ENCODE assay signal across 8 cellular contexts in the genomic region with DNA sequence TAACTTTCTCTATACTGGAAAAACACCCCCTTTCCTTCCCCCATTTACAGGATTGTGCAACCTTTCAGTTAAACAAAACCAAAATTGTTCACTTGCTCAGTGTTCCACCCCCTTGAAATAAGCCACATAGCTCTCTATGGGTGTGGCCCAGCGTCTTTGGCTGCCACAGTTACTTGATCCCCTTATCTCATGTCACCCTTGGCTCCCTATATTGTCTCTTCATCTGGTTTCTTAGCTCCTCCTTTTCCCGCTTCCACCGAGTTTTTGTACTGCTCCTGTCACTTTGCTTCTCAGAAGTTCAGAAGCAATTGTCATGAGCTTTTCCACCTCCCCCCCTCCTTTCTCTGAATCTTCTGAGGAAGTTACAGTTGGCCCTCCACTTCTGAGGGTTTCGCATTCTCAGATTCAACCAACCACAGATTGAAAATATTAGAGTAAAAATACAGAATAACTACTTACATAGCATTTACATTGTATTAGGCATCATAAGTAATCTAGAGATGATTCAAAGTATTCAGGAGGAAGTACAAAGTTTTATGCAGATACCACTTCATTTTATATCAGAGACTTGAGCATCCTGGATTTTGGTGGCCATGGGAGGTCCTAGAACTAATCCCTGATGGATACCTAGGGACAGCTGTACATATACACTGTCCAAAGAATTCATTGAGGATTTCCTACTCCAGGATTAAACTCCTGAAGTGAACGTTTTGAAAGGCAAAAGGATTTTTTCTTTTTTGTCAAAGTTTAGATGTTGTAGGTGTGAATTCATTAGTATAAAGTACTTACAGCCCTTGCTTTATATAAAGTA.
DNase-seq lines count a peak whose midpoint lies in the region; ATAC-seq and TF ChIP-seq lines count a peak whose summit lies in the region.

No MANE protein-coding gene starts in this region.

- WGBS in upper lobe of left lung, 2 donors = 18 to 25% methylated on average over 4 to 5 of the region's 5 CpGs

- H3K27ac Mint-ChIP-seq in Calu3 (ENCODE audit: unreplicated experiment) = peak overlapping the region; percentile 35
- peak overlapping the region; percentile 88 for H3K27ac Mint-ChIP-seq in activated CD4-positive, alpha-beta memory T cell treated with anti-CD3 and anti-CD28 coated beads for 36 hours
- H3K27ac Mint-ChIP-seq in immature natural killer cell = peak overlapping the region; percentile 67 to 98 (median 96)

- no TSS peak for BruUV-seq in Calu3 (replicated peaks; lab: Mats Ljungman, UMichigan)

- H3K36me3 Mint-ChIP-seq in Calu3 (ENCODE audit: insufficient read depth, unreplicated experiment) (no peaks in the 10 kb centered on the region), immature natural killer cell (no peaks in the 10 kb centered on the region)
- no peaks in the 10 kb centered on the region for H3K36me3 Mint-ChIP-seq in activated CD4-positive, alpha-beta memory T cell treated with anti-CD3 and anti-CD28 coated beads for 36 hours

- TF ChIP-seq CTCF in Calu3 (IDR thresholded peaks at IDR 0.05; ENCODE audit: unreplicated experiment) (no peak), GM20000 (IDR thresholded peaks at IDR 0.05; ENCODE audit: extremely low read depth, missing control alignments) (no peak), upper lobe of left lung (IDR thresholded peaks at IDR 0.05) (no peak)

- CTCF ChIA-PET in Calu3 (lab: Charles Lee) = interaction anchor here (1.0 kb wide), 1 partner anchor 9 kb away, joined by 3 read pairs; no protein-coding TSS in a partner anchor
- CTCF ChIA-PET in activated CD4-positive, alpha-beta memory T cell treated with anti-CD3 and anti-CD28 coated beads for 36 hours (lab: Charles Lee) = interaction anchor here (0.6 to 1.8 kb wide), 4 partner anchors 10 to 184 kb away, joined by 3 to 6 read pairs (median 4); no protein-coding TSS in a partner anchor

- peak; percentile 29 for ATAC-seq in HG03469 (IDR thresholded peaks at IDR 0.05; ENCODE audit: unreplicated experiment)
- peak; percentile 63 to 95 for ATAC-seq in upper lobe of left lung (ENCODE audit: low FRiP score in 2 of 2)

- no peaks in the 10 kb centered on the region for H3K36me3 ChIP-seq in upper lobe of left lung

- peak in 1 of 4 donors; percentile 5 for TF ChIP-seq EP300 in upper lobe of left lung (IDR thresholded peaks at IDR 0.05)

- no peak for TF ChIP-seq POLR2A in upper lobe of left lung (IDR thresholded peaks at IDR 0.05)

- DNase-seq in Calu3 (peak; percentile 20), GM20000 (ENCODE audit: low spot score) (peak; percentile 25), immature natural killer cell (peak in 1 of 3 donors; percentile 28), upper lobe of left lung (peak in 1 of 2 donors; percentile 44), KG1 (lab: John Stamatoyannopoulos, UW) (no peak), D341Med (ENCODE audit: low spot score) (no peak)
- peak; percentile 72 for DNase-seq in activated CD4-positive, alpha-beta memory T cell treated with anti-CD3 and anti-CD28 coated beads for 36 hours

- no peak overlapping the region for H3K4me3 ChIP-seq in upper lobe of left lung

- peaks cover 41 to 59% (median 46%) of the 10 kb centered on the region in 4 donors for H3K4me1 ChIP-seq in upper lobe of left lung

- no peaks in the 10 kb centered on the region for H3K27me3 ChIP-seq in upper lobe of left lung

- peak overlapping the region; percentile 50 to 83 (median 69) for H3K27ac ChIP-seq in upper lobe of left lung

- POLR2A ChIA-PET in activated CD4-positive, alpha-beta memory T cell treated with anti-CD3 and anti-CD28 coated beads for 36 hours (lab: Charles Lee) = interaction anchor here (0.5 to 3.3 kb wide), 8 partner anchors 9 to 61 kb away, joined by 3 to 20 read pairs (median 5); partner anchors contain the start of gene ADD3

- intact Hi-C loops in Calu3 (cut with micrococcal nuclease; ENCODE audit: unreplicated experiment) = no loop called here
- intact Hi-C loops in activated CD4-positive, alpha-beta memory T cell treated with anti-CD3 and anti-CD28 coated beads for 36 hours (cut with micrococcal nuclease) = loop anchor here (1.0 to 5.0 kb wide), 7 partner anchors 9 to 143 kb away; no protein-coding TSS in a partner anchor

- H3K4me3 Mint-ChIP-seq in Calu3 (ENCODE audit: low read depth, unreplicated experiment) = peak overlapping the region; percentile 13
- peak overlapping the region; percentile 31 for H3K4me3 Mint-ChIP-seq in activated CD4-positive, alpha-beta memory T cell treated with anti-CD3 and anti-CD28 coated beads for 36 hours
- H3K4me3 Mint-ChIP-seq in immature natural killer cell = peak overlapping the region; percentile 68 to 94 (median 78)

- H3K9me3 ChIP-seq in upper lobe of left lung = no peaks in the 10 kb centered on the region

- H3K27me3 Mint-ChIP-seq in Calu3 (ENCODE audit: unreplicated experiment) = no peaks in the 10 kb centered on the region
- no peaks in the 10 kb centered on the region for H3K27me3 Mint-ChIP-seq in activated CD4-positive, alpha-beta memory T cell treated with anti-CD3 and anti-CD28 coated beads for 36 hours
- H3K27me3 Mint-ChIP-seq in immature natural killer cell (ENCODE audit: low read depth in 3 of 3) = peaks cover 0 to 3% (median 0%) of the 10 kb centered on the region in 3 donors

- peaks cover 36% of the 10 kb centered on the region for H3K4me1 Mint-ChIP-seq in Calu3 (ENCODE audit: low read depth, unreplicated experiment)
- H3K4me1 Mint-ChIP-seq in activated CD4-positive, alpha-beta memory T cell treated with anti-CD3 and anti-CD28 coated beads for 36 hours (ENCODE audit: low read depth) = peaks cover 83% of the 10 kb centered on the region
- H3K4me1 Mint-ChIP-seq in immature natural killer cell = peaks cover 88 to 98% of the 10 kb centered on the region in 2 donors

- H3K9me3 Mint-ChIP-seq in Calu3 (ENCODE audit: low read depth, unreplicated experiment) = no peaks in the 10 kb centered on the region
- H3K9me3 Mint-ChIP-seq in activated CD4-positive, alpha-beta memory T cell treated with anti-CD3 and anti-CD28 coated beads for 36 hours = no peaks in the 10 kb centered on the region
- no peaks in the 10 kb centered on the region for H3K9me3 Mint-ChIP-seq in immature natural killer cell

Comparison
In these comparisons a context has a peak if more than half of its experiments do, and no peak if none do; other contexts are left out.
1. DNase-seq: peak in Calu3 (single experiment), GM20000 (single experiment) and activated CD4-positive, alpha-beta memory T cell treated with anti-CD3 and anti-CD28 coated beads for 36 hours (single experiment); none in KG1 (single experiment) and D341Med (single experiment).
2. H3K27ac Mint-ChIP-seq: peak in every context shown above with its lines; median percentile 96 in immature natural killer cell; 88 in activated CD4-positive, alpha-beta memory T cell treated with anti-CD3 and anti-CD28 coated beads for 36 hours; 35 in Calu3.
3. H3K4me3 Mint-ChIP-seq: peak in every context shown above with its lines; median percentile 78 in immature natural killer cell; 31 in activated CD4-positive, alpha-beta memory T cell treated with anti-CD3 and anti-CD28 coated beads for 36 hours; 13 in Calu3.